In genomic region chr7:152014722-152015121, GRCh38 we compare ENCODE assay signal across 32 cellular contexts. TPM values are rescaled to one million over a fixed set of nuclear protein-coding genes. Genes with fewer than 3 reads are reported as not detected.
"Had no signal": no experiment of that assay in that cellular context is flagged by ENCODE, and none has a peak within 500 bp of the region (broad histone marks: within the 10 kb centered on the region; RNA-seq: fewer than 3 reads in every experiment).

No MANE protein-coding gene starts in this region.

- H3K9me3 ChIP-seq: colonic mucosa, gastrocnemius medialis, psoas muscle, testis, tibial artery had no signal

- H3K4me3 ChIP-seq: colonic mucosa, gastrocnemius medialis, neural progenitor cell, psoas muscle, skin epidermis, spleen, testis, tibial artery had no signal

- H3K4me3 Mint-ChIP-seq: dendritic cell treated with granulocyte-macrophage colony-stimulating factor and Interleukin-4, amounts not matched to agents 40 ng/mL and 50 ng/mL, for 4 days; endodermal cell; naive thymus-derived CD4-positive, alpha-beta T cell; nephron; neural progenitor cell; stimulated activated naive B cell treated with anti-CD40 and anti-IgM and Interleukin-4, amounts not matched to agents 10 μg/mL and 1 μg/mL and 100 μg/mL, for 72 hours; type B pancreatic cell had no signal

- H3K27ac Mint-ChIP-seq: dendritic cell treated with granulocyte-macrophage colony-stimulating factor and Interleukin-4, amounts not matched to agents 40 ng/mL and 50 ng/mL, for 4 days; endodermal cell; naive thymus-derived CD4-positive, alpha-beta T cell; nephron; neural progenitor cell; stimulated activated naive B cell treated with anti-CD40 and anti-IgM and Interleukin-4, amounts not matched to agents 10 μg/mL and 1 μg/mL and 100 μg/mL, for 72 hours; type B pancreatic cell had no signal

- H3K4me1 ChIP-seq: colonic mucosa, gastrocnemius medialis, neural progenitor cell, psoas muscle, spleen, testis, tibial artery had no signal

- ATAC-seq: esophagus mucosa; gastrocnemius medialis; naive thymus-derived CD4-positive, alpha-beta T cell; psoas muscle; right cardiac atrium; stimulated activated naive B cell treated with anti-CD40 and anti-IgM and Interleukin-4, amounts not matched to agents 10 μg/mL and 1 μg/mL and 100 μg/mL, for 72 hours had no signal

- DNase-seq: colonic mucosa; effector CD8-positive, alpha-beta T cell; endodermal cell; foreskin fibroblast; gastrocnemius medialis; head of caudate nucleus; mesendoderm; midbrain; naive thymus-derived CD4-positive, alpha-beta T cell; psoas muscle; right cardiac atrium; spleen; stimulated activated CD4-positive, alpha-beta T cell treated with anti-CD3 and anti-CD28 coated beads, Interleukin-2, amount 100 ng/mL, for 48 hours; stimulated activated naive B cell treated with anti-CD40 and anti-IgM and Interleukin-4, amounts not matched to agents 10 μg/mL and 1 μg/mL and 100 μg/mL, for 72 hours; substantia nigra; testis; tibial artery had no signal

- H3K9me3 Mint-ChIP-seq: dendritic cell treated with granulocyte-macrophage colony-stimulating factor and Interleukin-4, amounts not matched to agents 40 ng/mL and 50 ng/mL, for 4 days; nephron; type B pancreatic cell had no signal

- H3K4me1 Mint-ChIP-seq: naive thymus-derived CD4-positive, alpha-beta T cell; nephron; neural progenitor cell; stimulated activated naive B cell treated with anti-CD40 and anti-IgM and Interleukin-4, amounts not matched to agents 10 μg/mL and 1 μg/mL and 100 μg/mL, for 72 hours had no signal

- H3K27ac ChIP-seq: colonic mucosa, epithelial cell of prostate, gastrocnemius medialis, neural progenitor cell, psoas muscle, skin epidermis, spleen, testis, tibial artery had no signal

- H3K36me3 Mint-ChIP-seq: neural progenitor cell, type B pancreatic cell had no signal

- H3K36me3 ChIP-seq: colonic mucosa, gastrocnemius medialis, neural progenitor cell, spleen, tibial artery had no signal

- H3K27me3 ChIP-seq: colonic mucosa, gastrocnemius medialis, neural progenitor cell, spleen, testis had no signal

- H3K9ac ChIP-seq: neural progenitor cell had no signal

RNA-seq across cellular contexts. Expression of gene GALNTL5, which starts 58.5 kb away (rescaled TPM):
- total RNA-seq: colonic mucosa; endodermal cell; esophagus mucosa; gastrocnemius medialis; glomerular endothelial cell; lower leg skin; lung microvascular endothelial cell; mucosa of gallbladder; naive thymus-derived CD4-positive, alpha-beta T cell; osteoblast; psoas muscle; renal cortical epithelial cell; spleen; urinary bladder had no signal
- polyA plus RNA-seq: keratinocyte; naive thymus-derived CD4-positive, alpha-beta T cell; psoas muscle; right cardiac atrium; spleen; urinary bladder had no signal
